ENCODE assay signal across 8 cellular contexts in genomic region chr21:39347537-39347936, GRCh38. TPM values are rescaled to one million over a fixed set of nuclear protein-coding genes. Genes with fewer than 3 reads are reported as not detected.
DNase-seq lines count a peak whose midpoint lies in the region; ATAC-seq and TF ChIP-seq lines count a peak whose summit lies in the region.

No MANE protein-coding gene starts in this region.

- no peaks in the 10 kb centered on the region for H3K9me3 Mint-ChIP-seq in MCF 10A (ENCODE audit: unreplicated experiment)

- no peak for TF ChIP-seq CTCF in AG04449 (IDR thresholded peaks at IDR 0.05; ENCODE audit: insufficient read depth, low read length, missing control alignments)
- TF ChIP-seq CTCF in MCF 10A (IDR thresholded peaks at IDR 0.05; ENCODE audit: unreplicated experiment) = no peak
- no peak for TF ChIP-seq CTCF in mucosa of descending colon (IDR thresholded peaks at IDR 0.05)

- DNase-seq in AG04449 (ENCODE audit: low read depth, low spot score) (no peak), KBM-7 (peak; percentile 42), MCF 10A (ENCODE audit: unreplicated experiment) (peak; percentile 17), mucosa of descending colon (no peak), NCI-H2171 treated with DMSO at 0.1 percent for 48 hours (lab: John Stamatoyannopoulos, UW) (no peak), NCI-H748 (lab: John Stamatoyannopoulos, UW; ENCODE audit: unreplicated experiment) (no peak)

- ATAC-seq in mucosa of descending colon (no peak), HG02571 (IDR thresholded peaks at IDR 0.05; ENCODE audit: unreplicated experiment) (no peak), GM21786 (IDR thresholded peaks at IDR 0.05; ENCODE audit: unreplicated experiment) (no peak)

- H3K9me3 ChIP-seq in mucosa of descending colon = no peaks in the 10 kb centered on the region

- H3K36me3 ChIP-seq in mucosa of descending colon (ENCODE audit: low read depth) = no peaks in the 10 kb centered on the region

- BruUV-seq in MCF 10A (replicated peaks; lab: Mats Ljungman, UMichigan) = no TSS peak

- peaks cover 34% of the 10 kb centered on the region for H3K4me1 Mint-ChIP-seq in MCF 10A (ENCODE audit: insufficient read depth, unreplicated experiment)

- peaks cover 59% of the 10 kb centered on the region for H3K36me3 Mint-ChIP-seq in MCF 10A (ENCODE audit: insufficient read depth, unreplicated experiment)

- peak overlapping the region; percentile 81 for H3K4me3 ChIP-seq in AG04449 (ENCODE audit: low read depth, low read length)
- H3K4me3 ChIP-seq in mucosa of descending colon = peak overlapping the region; percentile 45

- H3K27ac Mint-ChIP-seq in MCF 10A (ENCODE audit: low read depth, unreplicated experiment) = peak overlapping the region; percentile 63

- CTCF ChIA-PET in AG04449 (lab: Yijun Ruan, JAX) (interaction anchor here (0.8 to 2.1 kb wide), 3 partner anchors 40 to 95 kb away, joined by 3 to 7 read pairs (median 3); no protein-coding TSS in a partner anchor), MCF 10A (lab: Yijun Ruan, JAX) (interaction anchor here (0.9 to 1.5 kb wide), 3 partner anchors 35 to 94 kb away, joined by 3 to 6 read pairs (median 5); no protein-coding TSS in a partner anchor)

- in situ Hi-C loops in KBM-7 (cut with MboI; ENCODE audit: low pct_unique_long_range_greater_than_20kb, low sequenced_read_pairs) = no loop called here

- no peaks in the 10 kb centered on the region for H3K27me3 Mint-ChIP-seq in MCF 10A (ENCODE audit: insufficient read depth, unreplicated experiment)

- H3K4me1 ChIP-seq in mucosa of descending colon (ENCODE audit: low read depth) = peaks cover 23% of the 10 kb centered on the region

- POLR2A ChIA-PET in AG04449 (lab: Yijun Ruan, JAX) = interaction anchor here (0.9 to 1.5 kb wide), 2 partner anchors 34 to 40 kb away, joined by 3 to 6 read pairs; partner anchors contain the start of gene BRWD1
- POLR2A ChIA-PET in MCF 10A (lab: Yijun Ruan, JAX) = interaction anchor here (0.8 to 6.8 kb wide), 11 partner anchors 9 to 164 kb away, joined by 3 to 226 read pairs (median 9); partner anchors contain the start of genes BRWD1 and PSMG1

- intact Hi-C loops in MCF 10A (cut with micrococcal nuclease) = no loop called here
- intact Hi-C loops in mucosa of descending colon (cut with DNase I, micrococcal nuclease) = no loop called here

- H3K4me3 Mint-ChIP-seq in MCF 10A (ENCODE audit: unreplicated experiment) = peak overlapping the region; percentile 89

RNA-seq across cellular contexts. Expression of gene HMGN1, which starts 1.4 kb away (rescaled TPM):
- total RNA-seq in MCF 10A (2022) (360 TPM in 2 replicates), mucosa of descending colon (100 to 1,000 TPM; 104 to 218 (median 174) TPM)

RNA-seq across cellular contexts. Expression of gene BRWD1, which starts 34.1 kb away (rescaled TPM):
- total RNA-seq in MCF 10A (2022) = 36.0 and 45.4 TPM in 2 replicates
- 10 to 100 TPM; 40.6 to 58.6 (median 52.5) TPM for total RNA-seq in mucosa of descending colon

Comparison
In these comparisons a context has a peak if more than half of its experiments do, and no peak if none do; other contexts are left out.
1. DNase-seq: peak in KBM-7 (single experiment) and MCF 10A (single experiment); none in AG04449 (single experiment), mucosa of descending colon (0 of 3), NCI-H2171 treated with DMSO at 0.1 percent for 48 hours (single experiment) and NCI-H748 (single experiment).